In the genomic region with DNA sequence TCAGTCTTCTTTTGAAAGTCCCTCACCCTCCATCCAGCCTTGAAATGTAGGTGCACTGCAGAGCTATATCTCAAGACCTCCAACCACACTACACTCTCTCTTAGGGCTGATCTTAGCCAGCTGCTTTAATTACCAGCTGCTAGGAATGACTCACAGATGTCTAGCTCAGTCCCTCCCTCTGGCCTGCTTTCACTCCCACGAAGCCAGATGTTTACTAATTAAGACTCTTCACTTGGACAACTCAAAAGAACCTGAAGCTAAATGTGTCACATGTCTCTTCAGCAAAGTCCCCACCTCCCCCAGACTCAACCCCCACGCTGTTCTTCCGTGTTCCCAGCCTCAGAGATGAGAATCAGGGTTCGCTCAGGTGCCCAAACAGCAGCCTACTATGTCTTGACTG, we compare ENCODE assay signal across 8 cellular contexts. TPM values are rescaled to one million over a fixed set of nuclear protein-coding genes. Genes with fewer than 3 reads are reported as not detected.
DNase-seq lines count a peak whose midpoint lies in the region; ATAC-seq and TF ChIP-seq lines count a peak whose summit lies in the region.

No MANE protein-coding gene starts in this region.

- H3K4me3 ChIP-seq in epithelial cell of esophagus (ENCODE audit: low read length), result no peak overlapping the region

- intact Hi-C loops in activated CD4-positive, alpha-beta T cell treated with anti-CD3 and anti-CD28 coated beads for 36 hours (cut with DNase I, micrococcal nuclease), result no loop called here

- H3K27me3 Mint-ChIP-seq in activated CD4-positive, alpha-beta T cell treated with anti-CD3 and anti-CD28 coated beads for 36 hours, result no peaks in the 10 kb centered on the region

- ATAC-seq in activated CD4-positive, alpha-beta T cell treated with anti-CD3 and anti-CD28 coated beads for 36 hours, result no peak

- POLR2A ChIA-PET in activated CD4-positive, alpha-beta T cell treated with anti-CD3 and anti-CD28 coated beads for 36 hours (lab: Charles Lee), result no interaction called here

- CTCF ChIA-PET in activated CD4-positive, alpha-beta T cell treated with anti-CD3 and anti-CD28 coated beads for 36 hours (lab: Charles Lee), result no interaction called here

- DNase-seq in activated CD4-positive, alpha-beta T cell treated with anti-CD3 and anti-CD28 coated beads for 36 hours, result peak; percentile 24
- DNase-seq in activated CD4-positive, alpha-beta T cell treated with anti-CD3 and anti-CD28 coated beads for 4 hours, result no peak
- DNase-seq in NCI-H2171 treated with DMSO at 0.1 percent for 48 hours (lab: John Stamatoyannopoulos, UW) (peak; percentile 52), epithelial cell of esophagus (ENCODE audit: low read depth) (peak; percentile 81), renal cortical epithelial cell (ENCODE audit: low read depth) (peak; percentile 70), SHP77 (lab: John Stamatoyannopoulos, UW) (no peak), T1000 (lab: John Stamatoyannopoulos, UW) (no peak)
- DNase-seq in effector CD8-positive, alpha-beta T cell (lab: John Stamatoyannopoulos, UW), result no peak

- peak overlapping the region; percentile 2 for H3K27ac Mint-ChIP-seq in activated CD4-positive, alpha-beta T cell treated with anti-CD3 and anti-CD28 coated beads for 36 hours

- H3K36me3 Mint-ChIP-seq in activated CD4-positive, alpha-beta T cell treated with anti-CD3 and anti-CD28 coated beads for 36 hours (ENCODE audit: low read depth), result peaks cover 20% of the 10 kb centered on the region

- no peak for TF ChIP-seq CTCF in epithelial cell of esophagus (IDR thresholded peaks at IDR 0.05; ENCODE audit: insufficient read depth, low read depth, low read length, missing control alignments)

- H3K9me3 Mint-ChIP-seq in activated CD4-positive, alpha-beta T cell treated with anti-CD3 and anti-CD28 coated beads for 36 hours (ENCODE audit: low read depth), result no peaks in the 10 kb centered on the region

- H3K4me3 Mint-ChIP-seq in activated CD4-positive, alpha-beta T cell treated with anti-CD3 and anti-CD28 coated beads for 36 hours, result no peak overlapping the region

- peaks cover 35% of the 10 kb centered on the region for H3K4me1 Mint-ChIP-seq in activated CD4-positive, alpha-beta T cell treated with anti-CD3 and anti-CD28 coated beads for 36 hours

RNA-seq across cellular contexts. Expression of a gene that starts 2.6 kb away (rescaled TPM):
- 10 to 100 TPM; 48.8 to 50.7 TPM for total RNA-seq in activated CD4-positive, alpha-beta T cell treated with anti-CD3 and anti-CD28 coated beads for 36 hours
- total RNA-seq in renal cortical epithelial cell, result 41.3 and 97.3 TPM in 2 replicates

RNA-seq across cellular contexts. Expression of a gene that starts 2.8 kb away (rescaled TPM):
- total RNA-seq in activated CD4-positive, alpha-beta T cell treated with anti-CD3 and anti-CD28 coated beads for 36 hours, result 10 to 100 TPM; 12.3 to 12.8 TPM
- 25.4 and 63.0 TPM in 2 replicates for total RNA-seq in renal cortical epithelial cell

Comparison
In these comparisons a context has a peak if more than half of its experiments do, and no peak if none do; other contexts are left out.
1. DNase-seq: peak in activated CD4-positive, alpha-beta T cell treated with anti-CD3 and anti-CD28 coated beads for 36 hours (single experiment), NCI-H2171 treated with DMSO at 0.1 percent for 48 hours (single experiment), epithelial cell of esophagus (single experiment) and renal cortical epithelial cell (single experiment); none in activated CD4-positive, alpha-beta T cell treated with anti-CD3 and anti-CD28 coated beads for 4 hours (0 of 2), SHP77 (0 of 2), T1000 (single experiment) and effector CD8-positive, alpha-beta T cell (single experiment).